In the genomic region with DNA sequence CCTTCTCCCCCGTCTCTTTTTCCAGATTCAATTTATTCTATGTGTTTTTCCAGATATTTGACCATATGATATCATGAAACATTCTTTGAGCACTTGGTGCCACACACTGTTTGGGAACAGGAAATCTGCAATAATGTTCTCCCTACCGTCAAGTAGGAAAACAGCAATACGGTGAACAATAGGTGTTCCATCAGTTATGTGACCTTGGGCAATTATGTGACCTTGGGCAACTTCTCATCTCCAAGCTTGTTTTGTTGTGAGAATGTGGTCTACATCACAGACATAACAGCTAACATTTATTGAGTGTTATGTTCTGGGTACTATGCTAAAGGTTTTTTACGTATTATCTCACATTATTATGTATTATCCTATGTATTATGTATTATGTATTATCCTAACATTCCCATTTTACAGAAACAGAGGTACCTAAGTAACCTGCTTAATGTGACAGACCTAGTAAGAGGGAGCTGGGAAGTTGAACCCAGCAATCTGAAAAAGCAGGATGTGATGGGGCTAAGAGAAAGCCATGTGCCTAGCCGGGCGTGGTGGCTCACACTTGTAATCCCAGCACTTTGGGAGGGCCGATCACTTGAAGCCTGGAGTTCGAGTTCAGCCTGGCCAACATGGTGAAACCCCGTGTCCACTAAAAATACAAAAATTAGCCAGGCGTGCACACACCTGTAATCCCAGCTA, we compare ENCODE assay signal across 9 cellular contexts. TPM values are rescaled to one million over a fixed set of nuclear protein-coding genes. Genes with fewer than 3 reads are reported as not detected.
DNase-seq lines count a peak whose midpoint lies in the region; TF ChIP-seq lines count a peak whose summit lies in the region.
"Had no signal": no experiment of that assay in that cellular context is flagged by ENCODE, and none has a peak within 500 bp of the region (broad histone marks: within the 10 kb centered on the region; RNA-seq: fewer than 3 reads in every experiment).

No MANE protein-coding gene starts in this region.

- H3K36me3 ChIP-seq in SJCRH30: peaks cover 2% of the 10 kb centered on the region; the same call in 1 of the 2 replicates

- H3K4me3 ChIP-seq in GM12864 (ENCODE audit: low read depth, low read length) (peak overlapping the region; percentile 75), SJCRH30 (no peak overlapping the region)

- DNase-seq in GM12864 (ENCODE audit: low read depth): no peak
- peak; percentile 20 for DNase-seq in OCI-M1 (lab: John Stamatoyannopoulos, UW)
- DNase-seq in epithelial cell of prostate (ENCODE audit: low read depth, low spot score): no peak
- peak; percentile 71 for DNase-seq in pulmonary artery endothelial cell (ENCODE audit: low read depth, low spot score)
- no peak for DNase-seq in KG1 (lab: John Stamatoyannopoulos, UW)
- no peak for DNase-seq in caudate nucleus (lab: John Stamatoyannopoulos, UW)
- DNase-seq in AG08395 (ENCODE audit: low spot score): no peak
- no peak for DNase-seq in SJCRH30
- DNase-seq: activated CD4-positive, CD25-positive, alpha-beta regulatory T cell treated with anti-CD3 and anti-CD28 coated beads, Interleukin-2, amount 50 U/mL, for 72 hours had no signal

- no peak for TF ChIP-seq CTCF in GM12864 (IDR thresholded peaks at IDR 0.05; ENCODE audit: low read depth, low read length, missing control alignments)

- no peaks in the 10 kb centered on the region for H3K27me3 ChIP-seq in SJCRH30

- peak overlapping the region; percentile 94 for H3K27ac ChIP-seq in epithelial cell of prostate
- H3K27ac ChIP-seq in caudate nucleus (ENCODE audit: low read depth, low read length): no peak overlapping the region
- no peak overlapping the region for H3K27ac ChIP-seq in SJCRH30

- no peaks in the 10 kb centered on the region for H3K9me3 ChIP-seq in SJCRH30 (replicated peaks)

- peaks cover 4% of the 10 kb centered on the region; the same call in 1 of the 2 replicates for H3K4me1 ChIP-seq in SJCRH30

RNA-seq across cellular contexts. Expression of a gene that starts 1.2 kb away (rescaled TPM):
- 43.7 and 73.8 TPM in 2 replicates for total RNA-seq in pulmonary artery endothelial cell
- 40.0 and 44.8 TPM in 2 replicates for total RNA-seq in SJCRH30 (2014; rRNA removed; shearing (Covaris generic))

RNA-seq across cellular contexts. Expression of a gene that starts 48.4 kb away (rescaled TPM):
- 278 and 453 TPM in 2 replicates for total RNA-seq in pulmonary artery endothelial cell
- 119 and 123 TPM in 2 replicates for total RNA-seq in SJCRH30 (2014; rRNA removed; shearing (Covaris generic))

RNA-seq across cellular contexts. Expression of a gene that starts 58.6 kb away (rescaled TPM):
- total RNA-seq in pulmonary artery endothelial cell: 0.99 and 1.3 TPM in 2 replicates
- not detected in 2 replicates for total RNA-seq in SJCRH30 (2014; rRNA removed; shearing (Covaris generic))

Comparison
In these comparisons a context has a peak if more than half of its experiments do, and no peak if none do; other contexts are left out.
1. DNase-seq: peak in OCI-M1 (single experiment) and pulmonary artery endothelial cell (single experiment); none in GM12864 (single experiment), epithelial cell of prostate (single experiment), KG1 (single experiment), caudate nucleus (0 of 61), AG08395 (single experiment) and SJCRH30 (0 of 2).